Comparison of ENCODE assay signal across 15 cellular contexts in genomic region chr17:29295420-29295819, GRCh38. TPM values are rescaled to one million over a fixed set of nuclear protein-coding genes. Genes with fewer than 3 reads are reported as not detected.
DNase-seq lines count a peak whose midpoint lies in the region; ATAC-seq and TF ChIP-seq lines count a peak whose summit lies in the region.
"Had no signal": no experiment of that assay in that cellular context is flagged by ENCODE, and none has a peak within 500 bp of the region (broad histone marks: within the 10 kb centered on the region; RNA-seq: fewer than 3 reads in every experiment).

No MANE protein-coding gene starts in this region.

- DNase-seq in CD4-positive, alpha-beta T cell, result no peak
- DNase-seq in GM23338 (ENCODE audit: low spot score), result no peak
- DNase-seq in activated naive CD8-positive, alpha-beta T cell treated with anti-CD3 and anti-CD28 coated beads, Interleukin-2, amount 10 ng/mL, durations not matched to agents 7 days and 5 days, result no peak
- no peak for DNase-seq in nephron progenitor cell
- DNase-seq in stimulated activated CD4-positive, alpha-beta T cell treated with anti-CD3 and anti-CD28 coated beads, Interleukin-4, amount 100 ng/mL, for 1 hour, result no peak
- DNase-seq in NCI-H510A (lab: John Stamatoyannopoulos, UW), result no peak
- DNase-seq: activated CD4-positive, alpha-beta T cell treated with anti-CD3 and anti-CD28 coated beads, Interleukin-2, amount 50 U/mL, for 4 hours; mesendoderm; NCI-H2081 treated with DMSO at 0.1 percent for 48 hours; NCI-H774; RPMI8226; tibial artery had no signal

- H3K9me3 ChIP-seq in CD4-positive, alpha-beta T cell (ENCODE audit: control insufficient read depth, low read length), result no peaks in the 10 kb centered on the region
- H3K9me3 ChIP-seq: tibial artery had no signal

- no peak overlapping the region for H3K4me3 ChIP-seq in GM23338

- no peaks in the 10 kb centered on the region for H3K36me3 ChIP-seq in GM23338 (ENCODE audit: insufficient read depth)
- H3K36me3 ChIP-seq: tibial artery had no signal

- H3F3A ChIP-seq in GM23338 (replicated peaks; ENCODE audit: low read depth), result no peaks in the 10 kb centered on the region

- H3K4me1 Mint-ChIP-seq in CD4-positive, alpha-beta T cell (ENCODE audit: low read depth), result peaks cover 37% of the 10 kb centered on the region
- peaks cover 16% of the 10 kb centered on the region for H3K4me1 Mint-ChIP-seq in GM23338
- H3K4me1 Mint-ChIP-seq in activated naive CD8-positive, alpha-beta T cell treated with anti-CD3 and anti-CD28 coated beads, Interleukin-2, amount 10 ng/mL, durations not matched to agents 7 days and 5 days, result peaks cover 25% of the 10 kb centered on the region
- peaks cover 30% of the 10 kb centered on the region for H3K4me1 Mint-ChIP-seq in nephron progenitor cell

- peaks cover 12% of the 10 kb centered on the region; the same call in 1 of the 2 replicates for H3K4me1 ChIP-seq in GM23338 (ENCODE audit: insufficient read depth)

- H3K27ac Mint-ChIP-seq in CD4-positive, alpha-beta T cell, result peak overlapping the region; percentile 96
- no peak overlapping the region for H3K27ac Mint-ChIP-seq in GM23338
- peak overlapping the region; percentile 60 for H3K27ac Mint-ChIP-seq in activated naive CD8-positive, alpha-beta T cell treated with anti-CD3 and anti-CD28 coated beads, Interleukin-2, amount 10 ng/mL, durations not matched to agents 7 days and 5 days
- peak overlapping the region; percentile 4 for H3K27ac Mint-ChIP-seq in nephron progenitor cell

- H3K4me2 ChIP-seq in GM23338, result no peak overlapping the region

- H3K9me3 Mint-ChIP-seq in CD4-positive, alpha-beta T cell, result no peaks in the 10 kb centered on the region
- H3K9me3 Mint-ChIP-seq in GM23338 (peaks cover 3% of the 10 kb centered on the region), nephron progenitor cell (no peaks in the 10 kb centered on the region)
- H3K9me3 Mint-ChIP-seq in activated naive CD8-positive, alpha-beta T cell treated with anti-CD3 and anti-CD28 coated beads, Interleukin-2, amount 10 ng/mL, durations not matched to agents 7 days and 5 days, result no peaks in the 10 kb centered on the region

- H3K4me3 Mint-ChIP-seq in CD4-positive, alpha-beta T cell, result peak overlapping the region; percentile 84
- peak overlapping the region; percentile 43; the same call in 1 of the 3 replicates for H3K4me3 Mint-ChIP-seq in GM23338
- H3K4me3 Mint-ChIP-seq in activated naive CD8-positive, alpha-beta T cell treated with anti-CD3 and anti-CD28 coated beads, Interleukin-2, amount 10 ng/mL, durations not matched to agents 7 days and 5 days, result peak overlapping the region; percentile 59
- peak overlapping the region; percentile 68 for H3K4me3 Mint-ChIP-seq in nephron progenitor cell

- H3K27me3 Mint-ChIP-seq in CD4-positive, alpha-beta T cell, result no peaks in the 10 kb centered on the region
- H3K27me3 Mint-ChIP-seq in GM23338 (ENCODE audit: insufficient read depth, low read depth, poor library complexity) (peaks cover 10% of the 10 kb centered on the region), nephron progenitor cell (ENCODE audit: low read depth, poor library complexity) (peaks cover 11% of the 10 kb centered on the region)
- peaks cover 3% of the 10 kb centered on the region for H3K27me3 Mint-ChIP-seq in activated naive CD8-positive, alpha-beta T cell treated with anti-CD3 and anti-CD28 coated beads, Interleukin-2, amount 10 ng/mL, durations not matched to agents 7 days and 5 days

- POLR2A ChIA-PET in CD4-positive, alpha-beta T cell (lab: Charles Lee), result interaction anchor here (1.9 kb wide), 1 partner anchor 45 kb away, joined by 6 read pairs; no protein-coding TSS in a partner anchor
- POLR2A ChIA-PET in activated naive CD8-positive, alpha-beta T cell treated with anti-CD3 and anti-CD28 coated beads, Interleukin-2, amount 10 ng/mL, durations not matched to agents 7 days and 5 days (lab: Charles Lee), result interaction anchor here (2.6 kb wide), 1 partner anchor 8 kb away, joined by 17 read pairs; no protein-coding TSS in a partner anchor

- peaks cover 38% of the 10 kb centered on the region for H3K79me2 ChIP-seq in GM23338 (replicated peaks; ENCODE audit: insufficient read depth)

- ATAC-seq in CD4-positive, alpha-beta T cell (ENCODE audit: poor library complexity), result no peak
- ATAC-seq in GM23338, result no peak
- no peak for ATAC-seq in activated naive CD8-positive, alpha-beta T cell treated with anti-CD3 and anti-CD28 coated beads, Interleukin-2, amount 10 ng/mL, durations not matched to agents 7 days and 5 days (ENCODE audit: low read depth)
- no peak for ATAC-seq in HG03097 (IDR thresholded peaks at IDR 0.05; ENCODE audit: low FRiP score, unreplicated experiment)

- no peaks in the 10 kb centered on the region for H3K27me3 ChIP-seq in CD4-positive, alpha-beta T cell (ENCODE audit: control insufficient read depth, insufficient read depth, low read length)
- H3K27me3 ChIP-seq in GM23338 (ENCODE audit: insufficient read depth), result no peaks in the 10 kb centered on the region
- H3K27me3 ChIP-seq: tibial artery had no signal

- CTCF ChIA-PET in CD4-positive, alpha-beta T cell (lab: Charles Lee), result no interaction called here

- TF ChIP-seq CTCF in CD4-positive, alpha-beta T cell (IDR thresholded peaks at IDR 0.05), result no peak
- no peak for TF ChIP-seq CTCF in GM23338 (conservative IDR thresholded peaks at IDR 0.05; ENCODE audit: low read depth in 2 of 2)
- no peak for TF ChIP-seq CTCF in nephron progenitor cell (IDR thresholded peaks at IDR 0.05)

- peaks cover 10% of the 10 kb centered on the region for H4K20me1 ChIP-seq in GM23338 (replicated peaks; ENCODE audit: insufficient read depth)

- H3K36me3 Mint-ChIP-seq in CD4-positive, alpha-beta T cell (ENCODE audit: low read depth), result peaks cover 31% of the 10 kb centered on the region
- H3K36me3 Mint-ChIP-seq in GM23338 (ENCODE audit: low read depth), result peaks cover 24% of the 10 kb centered on the region
- peaks cover 13% of the 10 kb centered on the region for H3K36me3 Mint-ChIP-seq in activated naive CD8-positive, alpha-beta T cell treated with anti-CD3 and anti-CD28 coated beads, Interleukin-2, amount 10 ng/mL, durations not matched to agents 7 days and 5 days
- peaks cover 10% of the 10 kb centered on the region for H3K36me3 Mint-ChIP-seq in nephron progenitor cell (ENCODE audit: low read depth)

- H3K9me2 ChIP-seq in GM23338 (ENCODE audit: insufficient read depth), result no peaks in the 10 kb centered on the region

- H3K27ac ChIP-seq in CD4-positive, alpha-beta T cell (ENCODE audit: low read depth, low read length), result no peak overlapping the region
- no peak overlapping the region for H3K27ac ChIP-seq in GM23338 (ENCODE audit: low read depth)

- intact Hi-C loops in CD4-positive, alpha-beta T cell (cut with DNase I, micrococcal nuclease), result loop anchor here in 1 of 2 experiments (2.0 kb wide), 1 partner anchor 93 kb away; no protein-coding TSS in a partner anchor

- no peak overlapping the region for H2AFZ ChIP-seq in GM23338

TF ChIP-seq in GM23338, 12 proteins besides CTCF, POLR2A, EP300 and RAD21 (continues in another document):
- no peak for TF ChIP-seq STAT1 (IDR thresholded peaks at IDR 0.05; ENCODE audit: unreplicated experiment)

RNA-seq across cellular contexts. Expression of gene NUFIP2, which starts 1.5 kb away (rescaled TPM):
- 10 to 100 TPM; 78.4 to 82.2 TPM for total RNA-seq in CD4-positive, alpha-beta T cell
- 86.2 and 88.5 TPM in 2 replicates for total RNA-seq in GM23338 (2014; rRNA removed; shearing (Covaris generic))
- 20.4 and 22.2 TPM in 2 replicates for polyA plus RNA-seq in GM23338 (2016; fragmentation: Nextera tagmentation; extraction: Ambion mirVana)
- 10 to 100 TPM; 64.7 to 68.4 TPM for total RNA-seq in activated naive CD8-positive, alpha-beta T cell treated with anti-CD3 and anti-CD28 coated beads, Interleukin-2, amount 10 ng/mL, durations not matched to agents 7 days and 5 days

RNA-seq across cellular contexts. Expression of gene CRYBA1, which starts 48.8 kb away (rescaled TPM):
- total RNA-seq in CD4-positive, alpha-beta T cell, result not detected
- total RNA-seq in GM23338 (2014; rRNA removed; shearing (Covaris generic)), result not detected in 2 replicates
- not detected in 2 replicates for polyA plus RNA-seq in GM23338 (2016; fragmentation: Nextera tagmentation; extraction: Ambion mirVana)
- total RNA-seq in activated naive CD8-positive, alpha-beta T cell treated with anti-CD3 and anti-CD28 coated beads, Interleukin-2, amount 10 ng/mL, durations not matched to agents 7 days and 5 days, result not detected
- total RNA-seq: cerebellum, glomerular endothelial cell had no signal
